In genomic region chr3:64031540-64032533, GRCh38 we compare ENCODE assay signal across 13 cellular contexts. TPM values are rescaled to one million over a fixed set of nuclear protein-coding genes. Genes with fewer than 3 reads are reported as not detected.
DNase-seq lines count a peak whose midpoint lies in the region; FAIRE-seq and TF ChIP-seq lines count a peak whose summit lies in the region.
"Had no signal": no experiment of that assay in that cellular context is flagged by ENCODE, and none has a peak within 500 bp of the region (broad histone marks: within the 10 kb centered on the region; RNA-seq: fewer than 3 reads in every experiment).

No MANE protein-coding gene starts in this region.

- H3K27ac ChIP-seq in SJCRH30 (peak overlapping the region; percentile 9; the same call in 1 of the 2 replicates), skin epidermis (peak overlapping the region in 11 of 21 experiments; percentile 9 to 54 (median 20))
- H3K27ac ChIP-seq: left ventricle myocardium inferior, thyroid gland had no signal

- H3K9me3 ChIP-seq in SJCRH30 (replicated peaks): no peaks in the 10 kb centered on the region
- H3K9me3 ChIP-seq: MG63, thyroid gland had no signal

- peak; percentile 38 for DNase-seq in NCI-H1694 treated with DMSO at 0.1 percent for 48 hours (lab: John Stamatoyannopoulos, UW)
- DNase-seq in NCI-H1694 (lab: John Stamatoyannopoulos, UW): no peak
- peak; percentile 9 to 30 for DNase-seq in SJCRH30
- DNase-seq in GM10248 (ENCODE audit: extremely low spot score): no peak
- DNase-seq in stimulated activated CD4-positive, alpha-beta T cell treated with anti-CD3 and anti-CD28 coated beads, Interleukin-2, amount 100 ng/mL, for 24 hours: no peak
- DNase-seq in anterior cingulate cortex (lab: John Stamatoyannopoulos, UW): no peak
- DNase-seq: activated CD4-positive, alpha-beta T cell treated with anti-CD3 and anti-CD28 coated beads, Interleukin-2, amount 50 U/mL, for 1 hour; effector CD8-positive, alpha-beta T cell; left ventricle myocardium inferior; MG63; thyroid gland had no signal

- POLR2A ChIA-PET in GM10248 (lab: Yijun Ruan, JAX): no interaction called here

- H3K4me3 ChIP-seq in SJCRH30: no peak overlapping the region
- no peak overlapping the region for H3K4me3 ChIP-seq in skin epidermis
- H3K4me3 ChIP-seq: thyroid gland had no signal

- no peak for TF ChIP-seq CTCF in GM10248 (IDR thresholded peaks at IDR 0.05; ENCODE audit: control extremely low read depth, extremely low read depth, low read depth, missing control alignments)

- peak; percentile 47 for FAIRE-seq in islet of Langerhans (lab: Jason Lieb, UNC)

- H3K27me3 ChIP-seq in SJCRH30: no peaks in the 10 kb centered on the region
- H3K27me3 ChIP-seq: thyroid gland had no signal

- H3K36me3 ChIP-seq in SJCRH30: no peaks in the 10 kb centered on the region
- H3K36me3 ChIP-seq: left ventricle myocardium inferior, MG63, thyroid gland had no signal

- CTCF ChIA-PET in GM10248 (lab: Yijun Ruan, JAX): interaction anchor here (0.7 to 8.3 kb wide), 13 partner anchors 7 to 461 kb away, joined by 3 to 127 read pairs (median 5); partner anchors contain the start of gene PSMD6

- peaks cover 7% of the 10 kb centered on the region; the same call in 1 of the 2 replicates for H3K4me1 ChIP-seq in SJCRH30
- H3K4me1 ChIP-seq: thyroid gland had no signal

RNA-seq across cellular contexts. Expression of gene PSMD6, which starts 8.5 kb away (rescaled TPM):
- total RNA-seq in SJCRH30 (2014; rRNA removed; shearing (Covaris generic)): 73.6 and 76.1 TPM in 2 replicates

Comparison
In these comparisons a context has a peak if more than half of its experiments do, and no peak if none do; other contexts are left out.
1. DNase-seq: peak in NCI-H1694 treated with DMSO at 0.1 percent for 48 hours (single experiment) and SJCRH30 (2 of 2); none in NCI-H1694 (single experiment), GM10248 (single experiment), stimulated activated CD4-positive, alpha-beta T cell treated with anti-CD3 and anti-CD28 coated beads, Interleukin-2, amount 100 ng/mL, for 24 hours (0 of 2) and anterior cingulate cortex (0 of 58).